Comparison of ENCODE assay signal across 29 cellular contexts in the genomic region with DNA sequence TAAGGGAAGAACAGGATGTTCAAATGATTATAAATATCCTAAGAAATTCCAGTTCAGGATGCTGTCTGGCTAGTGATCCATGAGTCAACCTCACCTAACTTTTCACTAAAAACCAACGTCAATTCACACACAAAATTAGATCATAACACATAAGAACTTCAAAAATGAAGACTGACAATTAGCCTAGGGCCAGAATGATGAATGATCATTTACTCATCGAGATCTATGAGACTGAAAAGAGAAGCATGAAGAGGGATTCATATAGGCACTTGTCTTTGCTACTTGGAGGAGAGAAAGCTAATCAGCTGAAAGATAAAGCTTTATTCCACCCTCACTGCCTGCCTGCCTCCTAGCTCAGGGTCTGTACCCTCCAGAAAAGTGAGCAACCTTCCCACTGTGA. TPM values are rescaled to one million over a fixed set of nuclear protein-coding genes. Genes with fewer than 3 reads are reported as not detected.
A peak's percentile ranks its signal among the peaks of the same experiment; 100 is the strongest.
DNase-seq lines count a peak whose midpoint lies in the region; ATAC-seq, FAIRE-seq and TF ChIP-seq lines count a peak whose summit lies in the region.
"Had no signal": no experiment of that assay in that cellular context is flagged by ENCODE, and none has a peak within 500 bp of the region (broad histone marks: within the 10 kb centered on the region; RNA-seq: fewer than 3 reads in every experiment).

No MANE protein-coding gene starts in this region.

- H3K4me3 ChIP-seq in GM23338 = no peak overlapping the region
- no peak overlapping the region for H3K4me3 ChIP-seq in astrocyte (ENCODE audit: insufficient read depth, low read depth, low read length)
- no peak overlapping the region for H3K4me3 ChIP-seq in keratinocyte (ENCODE audit: control insufficient read depth in 2 of 3, extremely low read depth in 1 of 3, insufficient read depth in 2 of 3, low read depth in 1 of 3, low read length in 3 of 3)

- H4K20me1 ChIP-seq in GM23338 (replicated peaks; ENCODE audit: insufficient read depth) = peaks cover 62% of the 10 kb centered on the region
- H4K20me1 ChIP-seq in astrocyte (ENCODE audit: insufficient read depth, low read length) = no peaks in the 10 kb centered on the region
- no peaks in the 10 kb centered on the region for H4K20me1 ChIP-seq in keratinocyte (ENCODE audit: control insufficient read depth, extremely low read depth, insufficient read depth, low read length)

- no peaks in the 10 kb centered on the region for H3K36me3 ChIP-seq in GM23338 (ENCODE audit: insufficient read depth)
- H3K36me3 ChIP-seq in astrocyte (ENCODE audit: insufficient read depth, low read length) = no peaks in the 10 kb centered on the region
- no peaks in the 10 kb centered on the region for H3K36me3 ChIP-seq in keratinocyte (ENCODE audit: control insufficient read depth in 2 of 2, extremely low read depth in 1 of 2, insufficient read depth in 2 of 2, low read length in 2 of 2)

- H3K9me3 ChIP-seq in astrocyte (ENCODE audit: insufficient read depth, low read depth, low read length) (no peaks in the 10 kb centered on the region), keratinocyte (ENCODE audit: control insufficient read depth, low read depth, low read length) (no peaks in the 10 kb centered on the region)

- H3K27ac Mint-ChIP-seq in GM23338 (peak overlapping the region; percentile 22), astrocyte (ENCODE audit: unreplicated experiment) (no peak overlapping the region)
- H3K27ac Mint-ChIP-seq: CD4-positive, alpha-beta T cell had no signal

- H3F3A ChIP-seq in GM23338 (replicated peaks; ENCODE audit: low read depth) = peaks cover 10% of the 10 kb centered on the region; the same call in 1 of the 2 replicates

- H3K36me3 Mint-ChIP-seq in GM23338 (ENCODE audit: low read depth) = peaks cover 9% of the 10 kb centered on the region
- H3K36me3 Mint-ChIP-seq in astrocyte (ENCODE audit: low read depth, unreplicated experiment) = no peaks in the 10 kb centered on the region

- H3K4me1 Mint-ChIP-seq in GM23338 = peaks cover 68% of the 10 kb centered on the region
- no peaks in the 10 kb centered on the region for H3K4me1 Mint-ChIP-seq in astrocyte (ENCODE audit: low read depth, unreplicated experiment)

- TF ChIP-seq CTCF in GM23338 (conservative IDR thresholded peaks at IDR 0.05; ENCODE audit: low read depth in 2 of 2) (no peak), astrocyte (IDR thresholded peaks at IDR 0.05; ENCODE audit: insufficient read depth, low read depth, low read length) (no peak), keratinocyte (optimal IDR thresholded peaks at IDR 0.05 in 1 of 3, IDR thresholded peaks at IDR 0.05 in 1 of 3, conservative IDR thresholded peaks at IDR 0.05 in 1 of 3; ENCODE audit: extremely low read depth in 1 of 3, insufficient read depth in 2 of 3, low read length in 3 of 3) (no peak)

- H3K27ac ChIP-seq in GM23338 (ENCODE audit: low read depth) (peak overlapping the region; percentile 42; the same call in 1 of the 2 replicates), astrocyte (ENCODE audit: low read depth, low read length) (no peak overlapping the region), keratinocyte (ENCODE audit: control insufficient read depth, insufficient read depth, low read length) (no peak overlapping the region)
- H3K27ac ChIP-seq: HL-60 had no signal

- H3K27me3 ChIP-seq in GM23338 (ENCODE audit: insufficient read depth) (no peaks in the 10 kb centered on the region), astrocyte (ENCODE audit: insufficient read depth, low read length) (peaks cover 2% of the 10 kb centered on the region), keratinocyte (ENCODE audit: control insufficient read depth, extremely low read depth, insufficient read depth, low read length) (peaks cover under 1% of the 10 kb centered on the region)

- H3K9me2 ChIP-seq in GM23338 (ENCODE audit: insufficient read depth) = no peaks in the 10 kb centered on the region

- H3K27me3 Mint-ChIP-seq in GM23338 (ENCODE audit: insufficient read depth, low read depth, poor library complexity) (peaks cover 5% of the 10 kb centered on the region), astrocyte (ENCODE audit: low read depth, unreplicated experiment) (peaks cover 12% of the 10 kb centered on the region)
- H3K27me3 Mint-ChIP-seq: CD4-positive, alpha-beta T cell had no signal

- H3K4me2 ChIP-seq in GM23338 (no peak overlapping the region; the same call in 1 of the 2 replicates), astrocyte (ENCODE audit: low read length) (no peak overlapping the region), keratinocyte (ENCODE audit: control insufficient read depth, extremely low read depth, insufficient read depth, low read depth, low read length) (peak overlapping the region; percentile 45)

- no peaks in the 10 kb centered on the region for H3K9me1 ChIP-seq in keratinocyte (ENCODE audit: control insufficient read depth, extremely low read depth, insufficient read depth, low read length)

- H3K4me3 Mint-ChIP-seq in GM23338 (no peak overlapping the region), astrocyte (ENCODE audit: unreplicated experiment) (no peak overlapping the region)
- H3K4me3 Mint-ChIP-seq: CD4-positive, alpha-beta T cell had no signal

- H3K79me2 ChIP-seq in GM23338 (replicated peaks; ENCODE audit: insufficient read depth) (peaks cover 91% of the 10 kb centered on the region), astrocyte (ENCODE audit: insufficient read depth, low read length) (no peaks in the 10 kb centered on the region), keratinocyte (ENCODE audit: control insufficient read depth, insufficient read depth, low read length) (no peaks in the 10 kb centered on the region)

- H2AFZ ChIP-seq in GM23338 (no peak overlapping the region), astrocyte (ENCODE audit: low read depth, low read length) (no peak overlapping the region), keratinocyte (ENCODE audit: control insufficient read depth, low read length) (no peak overlapping the region)

- ATAC-seq in GM23338 = no peak
- ATAC-seq in GM19397 (IDR thresholded peaks at IDR 0.05; ENCODE audit: unreplicated experiment) = no peak
- ATAC-seq: HepG2 had no signal

- dilution Hi-C loops in keratinocyte (cut with MboI; ENCODE audit: extremely low pct_ligation_motif_present, low sequenced_read_pairs) = no loop called here

- H3K4me1 ChIP-seq in GM23338 (ENCODE audit: insufficient read depth) (peaks cover 62% of the 10 kb centered on the region), astrocyte (ENCODE audit: insufficient read depth, low read length) (no peaks in the 10 kb centered on the region), keratinocyte (ENCODE audit: control insufficient read depth, extremely low read depth, insufficient read depth, low read length) (peaks cover 10% of the 10 kb centered on the region)

- DNase-seq in GM23338 (ENCODE audit: low spot score) (no peak), M059J (ENCODE audit: low read depth) (peak; percentile 18), astrocyte (ENCODE audit: low read depth) (peak; percentile 14), keratinocyte (ENCODE audit: low read depth, low spot score) (peak; percentile 46), RPMI8226 (no peak)
- no peak for DNase-seq in stimulated activated CD4-positive, alpha-beta T cell treated with anti-CD3 and anti-CD28 coated beads, Interleukin-12 subunit alpha, Interleukin-12 subunit beta, amount 100 ng/mL, for 4 hours
- DNase-seq: CD4-positive, alpha-beta T cell; DMS53; Kasumi-1; MV-4-11; NCI-H1105 treated with DMSO at 0.1 percent for 48 hours; NCI-H146; NCI-H2029; NCI-H446; NCI-H524 treated with DMSO at 0.1 percent for 48 hours; NCI-H774; SHP77 treated with DMSO at 0.1 percent for 48 hours had no signal

- no peak overlapping the region for H3K9ac ChIP-seq in astrocyte (ENCODE audit: low read length)
- H3K9ac ChIP-seq in keratinocyte (ENCODE audit: control insufficient read depth, extremely low read depth, insufficient read depth, low read length) = no peak overlapping the region

- H3K9me3 Mint-ChIP-seq in GM23338 (no peaks in the 10 kb centered on the region), astrocyte (ENCODE audit: unreplicated experiment) (no peaks in the 10 kb centered on the region)

- peak; percentile 17 for FAIRE-seq in astrocyte (lab: Jason Lieb, UNC)
- peak; percentile 57 for FAIRE-seq in keratinocyte (lab: Jason Lieb, UNC)
- FAIRE-seq: D721Med, G401.6, HepG2 had no signal

TF ChIP-seq in GM23338, 12 proteins besides CTCF, POLR2A, EP300 and RAD21 (continues in another document):
- TF ChIP-seq EZH2 (IDR thresholded peaks at IDR 0.05; ENCODE audit: low read depth, unreplicated experiment) (no peak), EZH2phosphoT487 (IDR thresholded peaks at IDR 0.05; ENCODE audit: unreplicated experiment) (no peak), STAT1 (IDR thresholded peaks at IDR 0.05; ENCODE audit: unreplicated experiment) (no peak)

RNA-seq across cellular contexts. Expression of a gene that starts 29.8 kb away (rescaled TPM):
- 138 and 223 TPM in 2 replicates for total RNA-seq in GM23338 (2014; rRNA removed; shearing (Covaris generic))
- polyA plus RNA-seq in GM23338 (2016; fragmentation: Nextera tagmentation; extraction: Ambion mirVana) (34.6 and 40.2 TPM in 2 replicates), keratinocyte (0.05 to 0.19 TPM in 2 of 3 replicates, not detected in the other)
- 6.9 and 9.5 TPM in 2 replicates for total RNA-seq in M059J (2014; rRNA removed; shearing (Covaris generic))
- 4.8 TPM in 2 replicates for total RNA-seq in astrocyte
- polyA plus RNA-seq in keratinocyte (2011; ENCODE audit: low read depth) = not detected
- 0.06 and 0.13 TPM in 2 replicates for polyA plus RNA-seq in keratinocyte (2011; cell fraction: cytosol; rRNA removed)
- 0.07 and 0.14 TPM in 2 replicates for polyA plus RNA-seq in keratinocyte (2011; cell fraction: nucleus; rRNA removed)
- 0.38 TPM in 1 of 2 replicates, not detected in the other for polyA plus RNA-seq in keratinocyte (2012; ENCODE audit: low replicate concordance)
- 0.13 to 0.98 TPM in 2 of 3 replicates, not detected in the other for polyA minus RNA-seq in keratinocyte
- not detected for polyA minus RNA-seq in keratinocyte (2011; cell fraction: cytosol; rRNA and poly(A)+ RNA removed)
- not detected in 2 replicates for polyA minus RNA-seq in keratinocyte (2011; cell fraction: nucleus; rRNA and poly(A)+ RNA removed)
- total RNA-seq: RPMI7951 had no signal
- polyA plus RNA-seq: BJ had no signal

RNA-seq across cellular contexts. Expression of a gene that starts 52.3 kb away (rescaled TPM):
- total RNA-seq in GM23338 (2014; rRNA removed; shearing (Covaris generic)) = not detected in 2 replicates
- polyA plus RNA-seq in GM23338 (2016; fragmentation: Nextera tagmentation; extraction: Ambion mirVana) = not detected in 2 replicates
- total RNA-seq in M059J (2014; rRNA removed; shearing (Covaris generic)) = not detected in 2 replicates
- total RNA-seq in astrocyte = not detected in 2 replicates
- polyA plus RNA-seq in keratinocyte = not detected in 3 replicates
- not detected for polyA plus RNA-seq in keratinocyte (2011; ENCODE audit: low read depth)
- polyA plus RNA-seq in keratinocyte (2011; cell fraction: cytosol; rRNA removed) = not detected in 2 replicates
- not detected in 2 replicates for polyA plus RNA-seq in keratinocyte (2011; cell fraction: nucleus; rRNA removed)
- not detected in 2 replicates for polyA plus RNA-seq in keratinocyte (2012; ENCODE audit: low replicate concordance)
- polyA minus RNA-seq in keratinocyte = not detected in 3 replicates
- not detected for polyA minus RNA-seq in keratinocyte (2011; cell fraction: cytosol; rRNA and poly(A)+ RNA removed)
- not detected in 2 replicates for polyA minus RNA-seq in keratinocyte (2011; cell fraction: nucleus; rRNA and poly(A)+ RNA removed)
- total RNA-seq: A172; CD4-positive, alpha-beta T cell; Daoy; H4; HepG2; HT-29; MCF 10A; RPMI7951 had no signal
- polyA plus RNA-seq: BJ, HepG2 had no signal

Comparison
In these comparisons a context has a peak if more than half of its experiments do, and no peak if none do; other contexts are left out.
1. DNase-seq: peak in M059J (single experiment), astrocyte (single experiment) and keratinocyte (single experiment); none in GM23338 (single experiment), stimulated activated CD4-positive, alpha-beta T cell treated with anti-CD3 and anti-CD28 coated beads, Interleukin-12 subunit alpha, Interleukin-12 subunit beta, amount 100 ng/mL, for 4 hours (single experiment) and RPMI8226 (single experiment).
2. RNA of a gene that starts 29.8 kb away (total RNA-seq): 138 to 223 TPM in GM23338; 6.9 to 9.5 TPM in M059J and 4.8 TPM in astrocyte; every median in the first group is over 10 times any median in the second.